ENCODE assay signal across 1 cellular context in the genomic region with DNA sequence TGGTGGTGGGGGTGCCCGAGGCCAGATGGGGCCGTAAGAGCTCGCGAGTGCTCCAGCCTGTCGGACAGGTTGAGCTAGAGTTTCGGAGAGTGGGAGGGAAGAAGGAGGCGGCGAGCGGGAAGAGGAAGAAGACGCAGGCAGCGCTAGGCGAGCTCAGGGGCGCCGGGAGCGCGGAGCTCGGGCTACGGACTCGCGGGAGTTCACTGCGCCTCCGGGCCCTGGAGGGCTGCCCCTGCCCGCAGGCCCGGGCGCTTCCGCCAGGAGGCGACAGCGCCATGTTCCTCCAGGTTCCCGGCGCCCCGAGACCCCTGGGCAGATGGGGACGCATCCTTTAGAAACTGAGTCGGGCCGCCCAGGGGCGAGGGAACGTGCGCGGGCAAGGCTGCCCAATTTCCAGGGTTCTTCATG.
TF ChIP-seq lines count a peak whose summit lies in the region.

No MANE protein-coding gene starts in this region.

TF ChIP-seq in HEK293, 187 proteins besides CTCF, POLR2A, EP300 and RAD21 (continued from another document):
- no peak for TF ChIP-seq KLF7 (tag by site-specific recombination; IDR thresholded peaks at IDR 0.05; ENCODE audit: borderline replicate concordance)
- TF ChIP-seq, protein P1, sequence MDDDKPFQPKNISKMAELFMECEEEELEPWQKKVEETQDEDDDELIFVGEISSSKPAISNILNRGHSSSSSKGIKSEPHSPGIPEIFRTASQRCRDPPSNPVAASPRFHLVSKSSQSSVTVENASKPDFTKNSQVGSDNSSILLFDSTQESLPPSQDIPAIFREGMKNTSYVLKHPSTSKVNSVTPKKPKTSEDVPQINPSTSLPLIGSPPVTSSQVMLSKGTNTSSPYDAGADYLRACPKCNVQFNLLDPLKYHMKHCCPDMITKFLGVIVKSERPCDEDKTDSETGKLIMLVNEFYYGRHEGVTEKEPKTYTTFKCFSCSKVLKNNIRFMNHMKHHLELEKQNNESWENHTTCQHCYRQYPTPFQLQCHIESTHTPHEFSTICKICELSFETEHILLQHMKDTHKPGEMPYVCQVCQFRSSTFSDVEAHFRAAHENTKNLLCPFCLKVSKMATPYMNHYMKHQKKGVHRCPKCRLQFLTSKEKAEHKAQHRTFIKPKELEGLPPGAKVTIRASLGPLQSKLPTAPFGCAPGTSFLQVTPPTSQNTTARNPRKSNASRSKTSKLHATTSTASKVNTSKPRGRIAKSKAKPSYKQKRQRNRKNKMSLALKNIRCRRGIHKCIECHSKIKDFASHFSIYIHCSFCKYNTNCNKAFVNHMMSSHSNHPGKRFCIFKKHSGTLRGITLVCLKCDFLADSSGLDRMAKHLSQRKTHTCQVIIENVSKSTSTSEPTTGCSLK (tag by site-specific recombination; IDR thresholded peaks at IDR 0.05), result no peak
